Comparison of ENCODE assay signal across 1 cellular context in the genomic region with DNA sequence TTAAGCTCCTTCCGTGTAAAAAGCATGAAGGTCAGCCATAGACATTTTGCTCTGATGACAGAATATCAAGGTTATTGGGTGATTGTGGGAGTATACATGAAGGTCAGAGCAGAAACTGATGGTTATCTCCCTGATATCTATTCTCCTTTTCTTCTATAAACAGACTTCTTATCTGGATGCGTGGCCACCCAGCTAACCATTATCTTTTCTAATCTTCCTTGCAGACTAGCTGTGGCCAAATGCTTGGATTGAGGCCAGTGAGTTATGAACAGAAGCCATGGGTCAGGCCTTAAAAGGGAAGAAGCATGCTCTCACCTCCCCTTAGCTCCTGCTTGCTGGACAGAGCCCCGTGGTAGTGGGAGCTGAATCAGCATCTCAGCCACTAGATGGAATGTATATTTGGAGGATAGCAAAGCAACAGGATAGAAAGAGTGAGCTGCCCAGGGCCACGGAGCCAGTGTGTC.
A peak's percentile ranks its signal among the peaks of the same experiment; 100 is the strongest.
TF ChIP-seq lines count a peak whose summit lies in the region.

No MANE protein-coding gene starts in this region.

TF ChIP-seq in K562, 482 proteins besides CTCF, POLR2A, EP300 and RAD21 (continued from another document and continues in another):
- TF ChIP-seq, protein P1, sequence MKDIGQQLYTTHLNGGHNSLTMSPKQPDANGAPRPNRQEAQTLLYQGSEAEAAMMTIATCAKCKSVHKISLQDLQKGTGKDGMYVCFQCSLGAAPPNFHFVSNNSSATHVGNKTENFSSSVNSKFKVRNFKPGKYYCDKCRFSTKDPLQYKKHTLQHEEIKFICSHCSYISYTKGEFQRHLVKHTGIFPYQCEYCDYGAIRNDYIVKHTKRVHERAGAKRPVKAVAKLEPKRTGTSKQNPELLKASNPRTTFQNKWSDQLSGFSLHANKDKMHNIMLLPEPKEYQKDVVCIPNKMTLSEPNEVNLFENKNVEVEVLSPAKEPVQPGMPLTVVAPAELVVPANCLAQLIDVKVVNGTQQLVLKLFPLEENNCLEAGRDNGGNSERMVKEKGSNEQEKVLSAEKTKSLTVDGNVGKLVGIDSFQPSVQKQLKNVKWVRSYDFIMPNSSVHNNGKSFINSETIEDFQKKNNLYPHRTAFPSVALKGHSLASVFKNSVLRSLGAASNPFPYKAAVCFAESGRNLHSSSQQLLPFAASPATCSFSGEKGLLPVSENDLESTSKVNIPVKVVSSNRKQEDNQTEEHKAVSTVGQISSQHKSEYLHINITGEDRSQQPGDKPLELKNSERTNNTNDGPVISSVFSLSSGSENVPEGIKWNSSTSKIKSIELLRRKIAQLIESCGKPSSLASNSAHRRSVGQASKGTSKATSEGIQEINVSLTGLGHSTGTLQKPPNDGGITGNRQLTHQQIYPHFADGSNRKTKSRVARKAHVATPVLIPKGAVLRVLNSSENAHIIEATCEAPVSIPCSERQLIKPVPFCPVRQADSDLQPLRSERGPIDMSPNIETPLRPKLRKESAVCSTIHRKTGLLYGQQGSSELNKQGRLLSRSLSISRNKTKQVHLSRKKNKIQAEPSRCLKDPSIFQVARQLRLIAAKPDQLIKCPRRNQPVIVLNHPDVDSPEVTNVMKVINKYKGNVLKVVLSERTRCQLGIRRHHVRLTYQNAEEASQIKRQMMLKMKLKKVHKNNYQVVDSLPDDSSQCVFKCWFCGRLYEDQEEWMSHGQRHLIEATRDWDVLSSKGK (CRISPR knock-in tag; IDR thresholded peaks at IDR 0.05) = no peak
- no peak for TF ChIP-seq MCM3 (IDR thresholded peaks at IDR 0.05)
- no peak for TF ChIP-seq ZNF778 (CRISPR knock-in tag; IDR thresholded peaks at IDR 0.05)
- TF ChIP-seq SAFB (IDR thresholded peaks at IDR 0.05; ENCODE audit: borderline replicate concordance, low read depth, low read length) = no peak
- TF ChIP-seq EZH2 (IDR thresholded peaks at IDR 0.05; ENCODE audit: borderline replicate concordance, low read depth, low read length) = no peak
- peak in 1 of 2 experiments; percentile 83; a peak in 2 of 4 replicates for TF ChIP-seq RCOR1 (IDR thresholded peaks at IDR 0.05; ENCODE audit: borderline replicate concordance in 1 of 2, low read depth in 2 of 2, low read length in 2 of 2)
- TF ChIP-seq ZNF830 (CRISPR knock-in tag; IDR thresholded peaks at IDR 0.05) = no peak
- TF ChIP-seq TRIM24 (IDR thresholded peaks at IDR 0.05) = no peak; a peak in 1 of 4 replicates
- TF ChIP-seq ZNF324 (CRISPR knock-in tag; IDR thresholded peaks at IDR 0.05) = no peak
- peak; percentile 62 for TF ChIP-seq NCOR1 (IDR thresholded peaks at IDR 0.05)
- TF ChIP-seq, protein P2, sequence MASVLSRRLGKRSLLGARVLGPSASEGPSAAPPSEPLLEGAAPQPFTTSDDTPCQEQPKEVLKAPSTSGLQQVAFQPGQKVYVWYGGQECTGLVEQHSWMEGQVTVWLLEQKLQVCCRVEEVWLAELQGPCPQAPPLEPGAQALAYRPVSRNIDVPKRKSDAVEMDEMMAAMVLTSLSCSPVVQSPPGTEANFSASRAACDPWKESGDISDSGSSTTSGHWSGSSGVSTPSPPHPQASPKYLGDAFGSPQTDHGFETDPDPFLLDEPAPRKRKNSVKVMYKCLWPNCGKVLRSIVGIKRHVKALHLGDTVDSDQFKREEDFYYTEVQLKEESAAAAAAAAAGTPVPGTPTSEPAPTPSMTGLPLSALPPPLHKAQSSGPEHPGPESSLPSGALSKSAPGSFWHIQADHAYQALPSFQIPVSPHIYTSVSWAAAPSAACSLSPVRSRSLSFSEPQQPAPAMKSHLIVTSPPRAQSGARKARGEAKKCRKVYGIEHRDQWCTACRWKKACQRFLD (CRISPR knock-in tag; IDR thresholded peaks at IDR 0.05) = no peak
- TF ChIP-seq, protein P3, sequence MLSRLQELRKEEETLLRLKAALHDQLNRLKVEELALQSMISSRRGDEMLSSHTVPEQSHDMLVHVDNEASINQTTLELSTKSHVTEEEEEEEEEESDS (CRISPR knock-in tag; IDR thresholded peaks at IDR 0.05) = no peak
- no peak for TF ChIP-seq CHD2 (IDR thresholded peaks at IDR 0.05; ENCODE audit: low read depth, low read length)
- no peak for TF ChIP-seq ASH1L (IDR thresholded peaks at IDR 0.05; ENCODE audit: borderline replicate concordance, low read depth, partially characterized antibody)
- TF ChIP-seq, protein P4, sequence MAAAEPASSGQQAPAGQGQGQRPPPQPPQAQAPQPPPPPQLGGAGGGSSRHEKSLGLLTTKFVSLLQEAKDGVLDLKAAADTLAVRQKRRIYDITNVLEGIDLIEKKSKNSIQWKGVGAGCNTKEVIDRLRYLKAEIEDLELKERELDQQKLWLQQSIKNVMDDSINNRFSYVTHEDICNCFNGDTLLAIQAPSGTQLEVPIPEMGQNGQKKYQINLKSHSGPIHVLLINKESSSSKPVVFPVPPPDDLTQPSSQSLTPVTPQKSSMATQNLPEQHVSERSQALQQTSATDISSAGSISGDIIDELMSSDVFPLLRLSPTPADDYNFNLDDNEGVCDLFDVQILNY (CRISPR knock-in tag; IDR thresholded peaks at IDR 0.05) = no peak
- no peak for TF ChIP-seq XRCC4 (IDR thresholded peaks at IDR 0.05; ENCODE audit: extremely low read depth, insufficient read depth, insufficient read length)
- TF ChIP-seq MIER1 (IDR thresholded peaks at IDR 0.05; ENCODE audit: low read depth) = no peak
- TF ChIP-seq ZNF12 (CRISPR knock-in tag; IDR thresholded peaks at IDR 0.05) = no peak
- TF ChIP-seq ARID1B (IDR thresholded peaks at IDR 0.05) = peak; percentile 87
- TF ChIP-seq SNRNP70 (optimal IDR thresholded peaks at IDR 0.05; ENCODE audit: low read depth, low read length) = no peak
- TF ChIP-seq BCOR (IDR thresholded peaks at IDR 0.05) = 0 out of 2 replicates have a peak, but pooled peaks have one; percentile 10
- TF ChIP-seq, protein P5, sequence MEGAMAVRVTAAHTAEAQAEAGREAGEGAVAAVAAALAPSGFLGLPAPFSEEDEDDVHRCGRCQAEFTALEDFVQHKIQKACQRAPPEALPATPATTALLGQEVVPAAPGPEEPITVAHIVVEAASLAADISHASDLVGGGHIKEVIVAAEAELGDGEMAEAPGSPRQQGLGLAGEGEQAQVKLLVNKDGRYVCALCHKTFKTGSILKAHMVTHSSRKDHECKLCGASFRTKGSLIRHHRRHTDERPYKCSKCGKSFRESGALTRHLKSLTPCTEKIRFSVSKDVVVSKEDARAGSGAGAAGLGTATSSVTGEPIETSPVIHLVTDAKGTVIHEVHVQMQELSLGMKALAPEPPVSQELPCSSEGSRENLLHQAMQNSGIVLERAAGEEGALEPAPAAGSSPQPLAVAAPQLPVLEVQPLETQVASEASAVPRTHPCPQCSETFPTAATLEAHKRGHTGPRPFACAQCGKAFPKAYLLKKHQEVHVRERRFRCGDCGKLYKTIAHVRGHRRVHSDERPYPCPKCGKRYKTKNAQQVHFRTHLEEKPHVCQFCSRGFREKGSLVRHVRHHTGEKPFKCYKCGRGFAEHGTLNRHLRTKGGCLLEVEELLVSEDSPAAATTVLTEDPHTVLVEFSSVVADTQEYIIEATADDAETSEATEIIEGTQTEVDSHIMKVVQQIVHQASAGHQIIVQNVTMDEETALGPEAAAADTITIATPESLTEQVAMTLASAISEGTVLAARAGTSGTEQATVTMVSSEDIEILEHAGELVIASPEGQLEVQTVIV (CRISPR knock-in tag; IDR thresholded peaks at IDR 0.05; ENCODE audit: borderline replicate concordance) = no peak
- TF ChIP-seq POLR3G (IDR thresholded peaks at IDR 0.05; ENCODE audit: extremely low read depth, insufficient read length, insufficient replicate concordance) = no peak
- TF ChIP-seq, protein P6, sequence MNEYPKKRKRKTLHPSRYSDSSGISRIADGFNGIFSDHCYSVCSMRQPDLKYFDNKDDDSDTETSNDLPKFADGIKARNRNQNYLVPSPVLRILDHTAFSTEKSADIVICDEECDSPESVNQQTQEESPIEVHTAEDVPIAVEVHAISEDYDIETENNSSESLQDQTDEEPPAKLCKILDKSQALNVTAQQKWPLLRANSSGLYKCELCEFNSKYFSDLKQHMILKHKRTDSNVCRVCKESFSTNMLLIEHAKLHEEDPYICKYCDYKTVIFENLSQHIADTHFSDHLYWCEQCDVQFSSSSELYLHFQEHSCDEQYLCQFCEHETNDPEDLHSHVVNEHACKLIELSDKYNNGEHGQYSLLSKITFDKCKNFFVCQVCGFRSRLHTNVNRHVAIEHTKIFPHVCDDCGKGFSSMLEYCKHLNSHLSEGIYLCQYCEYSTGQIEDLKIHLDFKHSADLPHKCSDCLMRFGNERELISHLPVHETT (CRISPR knock-in tag; conservative IDR thresholded peaks at IDR 0.05 in 1 of 2, IDR thresholded peaks at IDR 0.05 in 1 of 2) = peak in 1 of 2 experiments; percentile 63; a peak in 1 of 4 replicates
- TF ChIP-seq ZNF121 (CRISPR knock-in tag; conservative IDR thresholded peaks at IDR 0.05) = no peak
- TF ChIP-seq, protein P7, sequence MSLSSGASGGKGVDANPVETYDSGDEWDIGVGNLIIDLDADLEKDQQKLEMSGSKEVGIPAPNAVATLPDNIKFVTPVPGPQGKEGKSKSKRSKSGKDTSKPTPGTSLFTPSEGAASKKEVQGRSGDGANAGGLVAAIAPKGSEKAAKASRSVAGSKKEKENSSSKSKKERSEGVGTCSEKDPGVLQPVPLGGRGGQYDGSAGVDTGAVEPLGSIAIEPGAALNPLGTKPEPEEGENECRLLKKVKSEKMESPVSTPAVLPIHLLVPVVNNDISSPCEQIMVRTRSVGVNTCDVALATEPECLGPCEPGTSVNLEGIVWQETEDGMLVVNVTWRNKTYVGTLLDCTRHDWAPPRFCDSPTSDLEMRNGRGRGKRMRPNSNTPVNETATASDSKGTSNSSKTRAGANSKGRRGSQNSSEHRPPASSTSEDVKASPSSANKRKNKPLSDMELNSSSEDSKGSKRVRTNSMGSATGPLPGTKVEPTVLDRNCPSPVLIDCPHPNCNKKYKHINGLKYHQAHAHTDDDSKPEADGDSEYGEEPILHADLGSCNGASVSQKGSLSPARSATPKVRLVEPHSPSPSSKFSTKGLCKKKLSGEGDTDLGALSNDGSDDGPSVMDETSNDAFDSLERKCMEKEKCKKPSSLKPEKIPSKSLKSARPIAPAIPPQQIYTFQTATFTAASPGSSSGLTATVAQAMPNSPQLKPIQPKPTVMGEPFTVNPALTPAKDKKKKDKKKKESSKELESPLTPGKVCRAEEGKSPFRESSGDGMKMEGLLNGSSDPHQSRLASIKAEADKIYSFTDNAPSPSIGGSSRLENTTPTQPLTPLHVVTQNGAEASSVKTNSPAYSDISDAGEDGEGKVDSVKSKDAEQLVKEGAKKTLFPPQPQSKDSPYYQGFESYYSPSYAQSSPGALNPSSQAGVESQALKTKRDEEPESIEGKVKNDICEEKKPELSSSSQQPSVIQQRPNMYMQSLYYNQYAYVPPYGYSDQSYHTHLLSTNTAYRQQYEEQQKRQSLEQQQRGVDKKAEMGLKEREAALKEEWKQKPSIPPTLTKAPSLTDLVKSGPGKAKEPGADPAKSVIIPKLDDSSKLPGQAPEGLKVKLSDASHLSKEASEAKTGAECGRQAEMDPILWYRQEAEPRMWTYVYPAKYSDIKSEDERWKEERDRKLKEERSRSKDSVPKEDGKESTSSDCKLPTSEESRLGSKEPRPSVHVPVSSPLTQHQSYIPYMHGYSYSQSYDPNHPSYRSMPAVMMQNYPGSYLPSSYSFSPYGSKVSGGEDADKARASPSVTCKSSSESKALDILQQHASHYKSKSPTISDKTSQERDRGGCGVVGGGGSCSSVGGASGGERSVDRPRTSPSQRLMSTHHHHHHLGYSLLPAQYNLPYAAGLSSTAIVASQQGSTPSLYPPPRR (CRISPR knock-in tag; IDR thresholded peaks at IDR 0.05; ENCODE audit: borderline replicate concordance) = no peak
- TF ChIP-seq C11orf30 (IDR thresholded peaks at IDR 0.05; ENCODE audit: low read depth) = peak; percentile 81
- TF ChIP-seq ARHGAP35 (IDR thresholded peaks at IDR 0.05; ENCODE audit: partially characterized antibody) = no peak
- TF ChIP-seq, protein P8, sequence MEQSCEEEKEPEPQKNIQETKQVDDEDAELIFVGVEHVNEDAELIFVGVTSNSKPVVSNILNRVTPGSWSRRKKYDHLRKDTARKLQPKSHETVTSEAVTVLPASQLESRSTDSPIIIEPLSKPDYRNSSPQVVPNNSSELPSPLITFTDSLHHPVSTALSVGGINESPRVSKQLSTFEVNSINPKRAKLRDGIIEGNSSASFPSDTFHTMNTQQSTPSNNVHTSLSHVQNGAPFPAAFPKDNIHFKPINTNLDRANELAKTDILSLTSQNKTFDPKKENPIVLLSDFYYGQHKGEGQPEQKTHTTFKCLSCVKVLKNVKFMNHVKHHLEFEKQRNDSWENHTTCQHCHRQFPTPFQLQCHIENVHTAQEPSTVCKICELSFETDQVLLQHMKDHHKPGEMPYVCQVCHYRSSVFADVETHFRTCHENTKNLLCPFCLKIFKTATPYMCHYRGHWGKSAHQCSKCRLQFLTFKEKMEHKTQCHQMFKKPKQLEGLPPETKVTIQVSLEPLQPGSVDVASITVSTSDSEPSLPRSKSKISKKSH (CRISPR knock-in tag; IDR thresholded peaks at IDR 0.05) = no peak
- no peak for TF ChIP-seq ZBED1 (IDR thresholded peaks at IDR 0.05)
- TF ChIP-seq POLR2H (tag; IDR thresholded peaks at IDR 0.05; ENCODE audit: low read depth) = no peak
- TF ChIP-seq TEAD4 (IDR thresholded peaks at IDR 0.05; ENCODE audit: low read length) = peak; percentile 88
- no peak for TF ChIP-seq TEAD4 (CRISPR knock-in tag; IDR thresholded peaks at IDR 0.05; ENCODE audit: borderline replicate concordance)
- TF ChIP-seq DNMT1 (IDR thresholded peaks at IDR 0.05) = no peak
- no peak for TF ChIP-seq NRF1 (conservative IDR thresholded peaks at IDR 0.05 in 1 of 2, IDR thresholded peaks at IDR 0.05 in 1 of 2)
- no peak for TF ChIP-seq TSC22D4 (tag; IDR thresholded peaks at IDR 0.05)
- no peak for TF ChIP-seq NCOA6 (IDR thresholded peaks at IDR 0.05)
- TF ChIP-seq, protein P9, sequence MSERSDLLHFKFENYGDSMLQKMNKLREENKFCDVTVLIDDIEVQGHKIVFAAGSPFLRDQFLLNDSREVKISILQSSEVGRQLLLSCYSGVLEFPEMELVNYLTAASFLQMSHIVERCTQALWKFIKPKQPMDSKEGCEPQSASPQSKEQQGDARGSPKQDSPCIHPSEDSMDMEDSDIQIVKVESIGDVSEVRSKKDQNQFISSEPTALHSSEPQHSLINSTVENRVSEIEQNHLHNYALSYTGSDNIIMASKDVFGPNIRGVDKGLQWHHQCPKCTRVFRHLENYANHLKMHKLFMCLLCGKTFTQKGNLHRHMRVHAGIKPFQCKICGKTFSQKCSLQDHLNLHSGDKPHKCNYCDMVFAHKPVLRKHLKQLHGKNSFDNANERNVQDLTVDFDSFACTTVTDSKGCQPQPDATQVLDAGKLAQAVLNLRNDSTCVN (CRISPR knock-in tag; IDR thresholded peaks at IDR 0.05) = no peak
- TF ChIP-seq NFXL1 (CRISPR knock-in tag; IDR thresholded peaks at IDR 0.05) = no peak
- peak; percentile 35; the same call in 1 of the 2 replicates for TF ChIP-seq ZEB2 (IDR thresholded peaks at IDR 0.05)
